3 cellular contexts compared by ENCODE assay signal in genomic region chr2:205270689-205271088, GRCh38.
TF ChIP-seq lines count a peak whose summit lies in the region.

No MANE protein-coding gene starts in this region.

TF ChIP-seq in SK-N-SH, 30 proteins besides CTCF, POLR2A, EP300 and RAD21:
- TF ChIP-seq GABPA (IDR thresholded peaks at IDR 0.05; ENCODE audit: low read depth) (no peak), YY1 (IDR thresholded peaks at IDR 0.05; ENCODE audit: low read depth) (no peak), NFIC (IDR thresholded peaks at IDR 0.05; ENCODE audit: borderline replicate concordance) (peak; percentile 31; the same call in 1 of the 2 replicates)

TF ChIP-seq in SK-N-SH treated with all-trans-retinoic acid at 6 μM for 48 hours, 23 proteins besides CTCF, POLR2A, EP300 and RAD21:
- TF ChIP-seq GLIS3 (CRISPR knock-in tag; IDR thresholded peaks at IDR 0.05): no peak
- TF ChIP-seq PPARA (CRISPR knock-in tag; IDR thresholded peaks at IDR 0.05; ENCODE audit: borderline replicate concordance): no peak
- no peak for TF ChIP-seq RARB (CRISPR knock-in tag; IDR thresholded peaks at IDR 0.05)
- TF ChIP-seq OSR1 (CRISPR knock-in tag; IDR thresholded peaks at IDR 0.05): no peak
- TF ChIP-seq ESRRG (CRISPR knock-in tag; IDR thresholded peaks at IDR 0.05): no peak
- no peak for TF ChIP-seq ZFP30 (CRISPR knock-in tag; IDR thresholded peaks at IDR 0.05)
- no peak for TF ChIP-seq ZNF70 (CRISPR knock-in tag; IDR thresholded peaks at IDR 0.05)
- TF ChIP-seq TCF4 (CRISPR knock-in tag; IDR thresholded peaks at IDR 0.05; ENCODE audit: borderline replicate concordance): no peak
- TF ChIP-seq BACH2 (CRISPR knock-in tag; IDR thresholded peaks at IDR 0.05; ENCODE audit: borderline replicate concordance): no peak
- TF ChIP-seq CSRNP3 (CRISPR knock-in tag; IDR thresholded peaks at IDR 0.05): no peak
- TF ChIP-seq ZNF565 (CRISPR knock-in tag; conservative IDR thresholded peaks at IDR 0.05; ENCODE audit: low read depth): no peak
- no peak for TF ChIP-seq TSHZ2 (CRISPR knock-in tag; IDR thresholded peaks at IDR 0.05)
- TF ChIP-seq POU6F1 (CRISPR knock-in tag; IDR thresholded peaks at IDR 0.05; ENCODE audit: borderline replicate concordance, low read depth): no peak
- no peak for TF ChIP-seq CSDC2 (CRISPR knock-in tag; IDR thresholded peaks at IDR 0.05)
- no peak for TF ChIP-seq PATZ1 (CRISPR knock-in tag; IDR thresholded peaks at IDR 0.05; ENCODE audit: borderline replicate concordance)
- no peak for TF ChIP-seq ARNTL (CRISPR knock-in tag; IDR thresholded peaks at IDR 0.05; ENCODE audit: borderline replicate concordance, low read depth)
- no peak for TF ChIP-seq ZNF8 (CRISPR knock-in tag; IDR thresholded peaks at IDR 0.05)

TF ChIP-seq in endothelial cell of umbilical vein, 7 proteins besides CTCF, POLR2A, EP300 and RAD21:
- no peak for TF ChIP-seq GATA2 (IDR thresholded peaks at IDR 0.05; ENCODE audit: insufficient read depth, insufficient read length, low read depth, low read length)
- TF ChIP-seq MAX (IDR thresholded peaks at IDR 0.05; ENCODE audit: insufficient read depth, insufficient read length): no peak
- TF ChIP-seq POLR2AphosphoS5 (IDR thresholded peaks at IDR 0.05; ENCODE audit: insufficient read depth, low read depth, low read length): no peak
- TF ChIP-seq JUN (IDR thresholded peaks at IDR 0.05; ENCODE audit: borderline replicate concordance, insufficient read depth, insufficient read length, low read depth): no peak
- no peak for TF ChIP-seq MYC (IDR thresholded peaks at IDR 0.05; ENCODE audit: low read depth, low read length)
- no peak for TF ChIP-seq EZH2 (IDR thresholded peaks at IDR 0.05; ENCODE audit: borderline replicate concordance, low read depth, low read length, severe bottlenecking)
- TF ChIP-seq FOS (IDR thresholded peaks at IDR 0.05; ENCODE audit: borderline replicate concordance, insufficient read depth, low read length): no peak
TF ChIP-seq in endothelial cell of umbilical vein: peak in this region for 0.
